7 cellular contexts compared by ENCODE assay signal in genomic region chr9:31415184-31415583, GRCh38.
"Had no signal": no experiment of that assay in that cellular context is flagged by ENCODE, and none has a peak within 500 bp of the region (broad histone marks: within the 10 kb centered on the region; RNA-seq: fewer than 3 reads in every experiment).

No MANE protein-coding gene starts in this region.

- H3K4me3 ChIP-seq: GM23338 had no signal

- H3K4me2 ChIP-seq: GM23338 had no signal

- H3K4me3 Mint-ChIP-seq: GM23338, H9, IgD-negative memory B cell had no signal

- H3K36me3 Mint-ChIP-seq: IgD-negative memory B cell had no signal

- H3K4me1 Mint-ChIP-seq: IgD-negative memory B cell had no signal

- H3K27ac Mint-ChIP-seq: GM23338, IgD-negative memory B cell had no signal

- ATAC-seq: GM23338, HepG2 had no signal

- H3K27ac ChIP-seq: HL-60 had no signal

- H2AFZ ChIP-seq: GM23338 had no signal

- DNase-seq: H9, HCEC 1CT, KBM-7 had no signal
